Comparison of ENCODE assay signal across 37 cellular contexts in the genomic region with DNA sequence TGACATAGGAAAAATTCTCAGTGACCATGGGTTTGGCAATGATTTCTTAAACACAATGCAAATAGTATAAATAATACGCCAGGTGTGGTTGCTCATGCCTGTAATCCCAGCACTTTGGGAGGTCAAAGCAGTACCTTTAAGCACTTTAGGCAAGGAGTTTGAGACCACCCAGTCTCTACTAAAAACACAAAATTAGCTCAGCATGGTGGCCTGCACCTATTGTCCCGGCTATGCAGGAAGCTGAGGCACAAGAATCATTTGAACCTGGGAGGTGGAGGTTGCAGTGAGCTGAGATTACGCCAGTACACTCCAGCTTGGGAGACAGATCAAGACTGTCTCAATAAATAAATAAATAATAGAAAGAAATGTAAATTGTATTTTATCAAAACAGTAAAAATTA.
"Had no signal": no experiment of that assay in that cellular context is flagged by ENCODE, and none has a peak within 500 bp of the region (broad histone marks: within the 10 kb centered on the region; RNA-seq: fewer than 3 reads in every experiment).

No MANE protein-coding gene starts in this region.

- H3K27me3 ChIP-seq: ascending aorta, cardiac muscle cell had no signal

- H3K36me3 Mint-ChIP-seq: activated CD8-positive, alpha-beta memory T cell treated with anti-CD3 and anti-CD28 coated beads, Interleukin-2, amount 10 ng/mL, durations not matched to agents 7 days and 5 days; activated naive CD4-positive, alpha-beta T cell treated with anti-CD3 and anti-CD28 coated beads, Interleukin-2, amount 10 ng/mL, durations not matched to agents 7 days and 5 days; activated naive CD4-positive, alpha-beta T cell treated with anti-CD3 and anti-CD28 coated beads, Interleukin-2, amount 50 U/mL, for 24 hours; activated naive CD8-positive, alpha-beta T cell; activated naive CD8-positive, alpha-beta T cell treated with anti-CD3 and anti-CD28 coated beads, Interleukin-2, amount 10 ng/mL, durations not matched to agents 7 days and 5 days; brain had no signal

- H3K4me1 ChIP-seq: ascending aorta had no signal

- H3K27me3 Mint-ChIP-seq: activated CD4-positive, alpha-beta memory T cell treated with anti-CD3 and anti-CD28 coated beads, Interleukin-2, amount 10 ng/mL, durations not matched to agents 7 days and 5 days; activated CD4-positive, alpha-beta T cell treated with anti-CD3 and anti-CD28 coated beads for 36 hours; activated CD4-positive, alpha-beta T cell treated with anti-CD3 and anti-CD28 coated beads, Interleukin-2, amount 10 ng/mL, durations not matched to agents 7 days and 5 days; activated CD8-positive, alpha-beta memory T cell treated with anti-CD3 and anti-CD28 coated beads, Interleukin-2, amount 10 ng/mL, durations not matched to agents 7 days and 5 days; activated naive CD4-positive, alpha-beta T cell treated with anti-CD3 and anti-CD28 coated beads, Interleukin-2, amount 10 ng/mL, durations not matched to agents 7 days and 5 days; activated naive CD4-positive, alpha-beta T cell treated with anti-CD3 and anti-CD28 coated beads, Interleukin-2, amount 50 U/mL, for 24 hours; activated naive CD8-positive, alpha-beta T cell; activated naive CD8-positive, alpha-beta T cell treated with anti-CD3 and anti-CD28 coated beads, Interleukin-2, amount 10 ng/mL, durations not matched to agents 7 days and 5 days; activated naive CD8-positive, alpha-beta T cell treated with anti-CD3 and anti-CD28 coated beads, Interleukin-2, amount 50 U/mL, for 24 hours; activated T-cell treated with anti-CD3 and anti-CD28 coated beads, Interleukin-2, amount 50 U/mL, for 24 hours; brain; central memory CD8-positive, alpha-beta T cell had no signal

- DNase-seq: activated CD4-positive, alpha-beta memory T cell treated with anti-CD3 and anti-CD28 coated beads, Interleukin-2, amount 10 ng/mL, durations not matched to agents 7 days and 5 days; activated CD4-positive, alpha-beta T cell treated with anti-CD3 and anti-CD28 coated beads for 1 hour; activated CD4-positive, alpha-beta T cell treated with anti-CD3 and anti-CD28 coated beads for 36 hours; activated CD4-positive, alpha-beta T cell treated with anti-CD3 and anti-CD28 coated beads for 48 hours; activated CD4-positive, alpha-beta T cell treated with anti-CD3 and anti-CD28 coated beads, Interleukin-2, amount 10 ng/mL, durations not matched to agents 7 days and 5 days; activated CD4-positive, alpha-beta T cell treated with anti-CD3 and anti-CD28 coated beads, Interleukin-2, amount 50 U/mL, for 48 hours; activated CD4-positive, CD25-positive, alpha-beta regulatory T cell; activated CD8-positive, alpha-beta memory T cell treated with anti-CD3 and anti-CD28 coated beads for 24 hours; activated CD8-positive, alpha-beta memory T cell treated with anti-CD3 and anti-CD28 coated beads, Interleukin-2, amount 10 ng/mL, durations not matched to agents 7 days and 5 days; activated CD8-positive, alpha-beta memory T cell treated with anti-CD3 and anti-CD28 coated beads, Interleukin-2, amount 50 U/mL, for 48 hours; activated CD8-positive, alpha-beta T cell treated with anti-CD3 and anti-CD28 coated beads, Interleukin-2, amount 10 ng/mL, durations not matched to agents 7 days and 5 days; activated effector memory CD4-positive, alpha-beta T cell treated with Interleukin-2 at 50 U/mL for 16 hours; activated gamma-delta T cell; activated naive CD4-positive, alpha-beta T cell treated with anti-CD3 and anti-CD28 coated beads, Interleukin-2, amount 10 ng/mL, durations not matched to agents 7 days and 5 days; activated naive CD4-positive, alpha-beta T cell treated with Interleukin-2 at 50 U/mL for 16 hours; activated naive CD8-positive, alpha-beta T cell treated with anti-CD3 and anti-CD28 coated beads, Interleukin-2, amount 10 ng/mL, durations not matched to agents 7 days and 5 days; activated naive CD8-positive, alpha-beta T cell treated with anti-CD3 and anti-CD28 coated beads, Interleukin-2, amount 50 U/mL, for 24 hours; activated T-cell treated with anti-CD3 and anti-CD28 coated beads, Interleukin-2, amount 50 U/mL, for 24 hours; activated T-cell treated with anti-CD3 and anti-CD28 coated beads, Interleukin-2, amount 50 U/mL, for 48 hours; amygdala; anterior cingulate cortex; caudate nucleus; cerebellar nuclear complex; T-helper 1 cell; T-helper 2 cell; T-helper 9 cell had no signal

- H3K4me3 ChIP-seq: ascending aorta, cardiac muscle cell had no signal

- H3K27ac Mint-ChIP-seq: activated CD4-positive, alpha-beta memory T cell treated with anti-CD3 and anti-CD28 coated beads, Interleukin-2, amount 10 ng/mL, durations not matched to agents 7 days and 5 days; activated CD4-positive, alpha-beta T cell treated with anti-CD3 and anti-CD28 coated beads for 36 hours; activated CD4-positive, alpha-beta T cell treated with anti-CD3 and anti-CD28 coated beads, Interleukin-2, amount 10 ng/mL, durations not matched to agents 7 days and 5 days; activated CD8-positive, alpha-beta memory T cell treated with anti-CD3 and anti-CD28 coated beads, Interleukin-2, amount 10 ng/mL, durations not matched to agents 7 days and 5 days; activated CD8-positive, alpha-beta T cell treated with anti-CD3 and anti-CD28 coated beads, Interleukin-2, amount 10 ng/mL, durations not matched to agents 7 days and 5 days; activated naive CD4-positive, alpha-beta T cell treated with anti-CD3 and anti-CD28 coated beads, Interleukin-2, amount 10 ng/mL, durations not matched to agents 7 days and 5 days; activated naive CD4-positive, alpha-beta T cell treated with anti-CD3 and anti-CD28 coated beads, Interleukin-2, amount 50 U/mL, for 24 hours; activated naive CD8-positive, alpha-beta T cell; activated naive CD8-positive, alpha-beta T cell treated with anti-CD3 and anti-CD28 coated beads, Interleukin-2, amount 10 ng/mL, durations not matched to agents 7 days and 5 days; activated naive CD8-positive, alpha-beta T cell treated with anti-CD3 and anti-CD28 coated beads, Interleukin-2, amount 50 U/mL, for 24 hours; activated T-cell treated with anti-CD3 and anti-CD28 coated beads, Interleukin-2, amount 50 U/mL, for 24 hours; activated T-helper 2 cell treated with anti-CD3 and anti-CD28 coated beads, Interferon-gamma antibody, Interleukin-2, Interleukin-4, amounts not matched to agents 10 μg/mL and 5 μg/mL and 100 μg/mL, durations not matched to agents 14 hours and 24 hours and 36 hours; brain; T-helper 1 cell treated with Interleukin-12 subunit alpha and Interleukin-12 subunit beta and Interleukin-4 antibody, amounts not matched to agents 30 μg/mL and 1 μg/mL, for 36 hours; T-helper 2 cell treated with Interferon-gamma antibody and Interleukin-4, amounts not matched to agents 5 μg/mL and 100 μg/mL, for 36 hours had no signal

- H3K4me1 Mint-ChIP-seq: activated CD4-positive, alpha-beta memory T cell treated with anti-CD3 and anti-CD28 coated beads, Interleukin-2, amount 10 ng/mL, durations not matched to agents 7 days and 5 days; activated CD4-positive, alpha-beta T cell treated with anti-CD3 and anti-CD28 coated beads for 36 hours; activated CD4-positive, alpha-beta T cell treated with anti-CD3 and anti-CD28 coated beads, Interleukin-2, amount 10 ng/mL, durations not matched to agents 7 days and 5 days; activated CD8-positive, alpha-beta memory T cell treated with anti-CD3 and anti-CD28 coated beads, Interleukin-2, amount 10 ng/mL, durations not matched to agents 7 days and 5 days; activated naive CD4-positive, alpha-beta T cell treated with anti-CD3 and anti-CD28 coated beads, Interleukin-2, amount 10 ng/mL, durations not matched to agents 7 days and 5 days; activated naive CD4-positive, alpha-beta T cell treated with anti-CD3 and anti-CD28 coated beads, Interleukin-2, amount 50 U/mL, for 24 hours; activated naive CD8-positive, alpha-beta T cell treated with anti-CD3 and anti-CD28 coated beads, Interleukin-2, amount 10 ng/mL, durations not matched to agents 7 days and 5 days; activated naive CD8-positive, alpha-beta T cell treated with anti-CD3 and anti-CD28 coated beads, Interleukin-2, amount 50 U/mL, for 24 hours; brain; central memory CD8-positive, alpha-beta T cell had no signal

- ATAC-seq: activated CD4-positive, alpha-beta T cell treated with anti-CD3 and anti-CD28 coated beads for 36 hours; activated CD4-positive, CD25-positive, alpha-beta regulatory T cell treated with anti-CD3 and anti-CD28 coated beads, Interleukin-2, amount 50 U/mL, for 24 hours; activated CD8-positive, alpha-beta memory T cell treated with anti-CD3 and anti-CD28 coated beads, Interleukin-2, amount 10 ng/mL, durations not matched to agents 7 days and 5 days; activated CD8-positive, alpha-beta T cell treated with anti-CD3 and anti-CD28 coated beads, Interleukin-2, amount 10 ng/mL, durations not matched to agents 7 days and 5 days; activated naive CD8-positive, alpha-beta T cell treated with anti-CD3 and anti-CD28 coated beads, Interleukin-2, amount 50 U/mL, for 24 hours had no signal

- H3K9me3 Mint-ChIP-seq: activated naive CD4-positive, alpha-beta T cell treated with anti-CD3 and anti-CD28 coated beads, Interleukin-2, amount 50 U/mL, for 24 hours; activated naive CD8-positive, alpha-beta T cell treated with anti-CD3 and anti-CD28 coated beads, Interleukin-2, amount 50 U/mL, for 24 hours; brain had no signal

- H3K36me3 ChIP-seq: ascending aorta, cardiac muscle cell had no signal

- H3K9me3 ChIP-seq: ascending aorta had no signal

- H3K4me3 Mint-ChIP-seq: activated CD4-positive, alpha-beta memory T cell treated with anti-CD3 and anti-CD28 coated beads, Interleukin-2, amount 10 ng/mL, durations not matched to agents 7 days and 5 days; activated CD4-positive, alpha-beta T cell treated with anti-CD3 and anti-CD28 coated beads for 36 hours; activated CD4-positive, alpha-beta T cell treated with anti-CD3 and anti-CD28 coated beads, Interleukin-2, amount 10 ng/mL, durations not matched to agents 7 days and 5 days; activated CD8-positive, alpha-beta memory T cell treated with anti-CD3 and anti-CD28 coated beads, Interleukin-2, amount 10 ng/mL, durations not matched to agents 7 days and 5 days; activated CD8-positive, alpha-beta T cell treated with anti-CD3 and anti-CD28 coated beads, Interleukin-2, amount 10 ng/mL, durations not matched to agents 7 days and 5 days; activated naive CD4-positive, alpha-beta T cell treated with anti-CD3 and anti-CD28 coated beads, Interleukin-2, amount 10 ng/mL, durations not matched to agents 7 days and 5 days; activated naive CD4-positive, alpha-beta T cell treated with anti-CD3 and anti-CD28 coated beads, Interleukin-2, amount 50 U/mL, for 24 hours; activated naive CD8-positive, alpha-beta T cell; activated naive CD8-positive, alpha-beta T cell treated with anti-CD3 and anti-CD28 coated beads, Interleukin-2, amount 10 ng/mL, durations not matched to agents 7 days and 5 days; activated naive CD8-positive, alpha-beta T cell treated with anti-CD3 and anti-CD28 coated beads, Interleukin-2, amount 50 U/mL, for 24 hours; activated T-cell treated with anti-CD3 and anti-CD28 coated beads, Interleukin-2, amount 50 U/mL, for 24 hours; brain; central memory CD8-positive, alpha-beta T cell; T-helper 1 cell treated with Interleukin-12 subunit alpha and Interleukin-12 subunit beta and Interleukin-4 antibody, amounts not matched to agents 30 μg/mL and 1 μg/mL, for 36 hours; T-helper 2 cell treated with Interferon-gamma antibody and Interleukin-4, amounts not matched to agents 5 μg/mL and 100 μg/mL, for 36 hours had no signal

- H3K27ac ChIP-seq: ascending aorta, cardiac muscle cell, VCaP had no signal
